Comparison of ENCODE assay signal across 8 cellular contexts in the genomic region with DNA sequence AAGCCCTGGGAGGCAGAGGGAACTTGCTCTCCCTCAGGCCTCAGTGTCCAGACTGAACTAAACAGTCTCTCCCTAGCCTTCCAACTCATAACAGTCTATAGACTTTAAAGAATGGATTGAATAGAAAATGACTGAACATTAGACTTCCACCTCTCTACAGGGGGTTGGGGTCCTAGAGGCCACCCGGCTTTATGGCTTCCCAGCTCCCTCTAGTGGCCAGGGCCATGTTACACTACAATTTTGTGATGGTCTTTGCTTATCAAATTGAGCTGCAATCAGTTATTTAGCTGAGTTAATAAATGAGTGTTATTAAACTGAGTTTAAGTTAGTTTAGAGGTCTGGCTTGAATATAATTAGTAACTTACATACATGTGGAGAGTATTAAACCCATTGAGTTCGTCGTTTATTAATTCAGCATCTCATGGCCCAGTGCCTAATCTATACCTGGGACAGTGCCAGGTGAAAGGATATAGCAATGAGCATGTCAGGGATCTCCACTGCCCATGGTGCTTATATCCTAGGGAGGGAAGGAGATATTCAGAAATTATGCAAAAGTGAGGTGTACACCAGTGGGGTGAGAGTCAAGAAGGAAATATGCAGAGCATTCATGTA.
DNase-seq lines count a peak whose midpoint lies in the region; ATAC-seq lines count a peak whose summit lies in the region.

No MANE protein-coding gene starts in this region.

- H3F3A ChIP-seq in GM23248 (ENCODE audit: insufficient read depth) = no peaks in the 10 kb centered on the region

- H3K36me3 Mint-ChIP-seq in activated T-cell treated with anti-CD3 and anti-CD28 coated beads, Interleukin-2, amount 50 U/mL, for 4 hours (ENCODE audit: insufficient read depth) = no peaks in the 10 kb centered on the region

- no peak overlapping the region for H3K4me2 ChIP-seq in GM23248 (ENCODE audit: unreplicated experiment)

- no peaks in the 10 kb centered on the region for H3K27me3 Mint-ChIP-seq in activated T-cell treated with anti-CD3 and anti-CD28 coated beads, Interleukin-2, amount 50 U/mL, for 4 hours (ENCODE audit: low read depth)

- H3K79me2 ChIP-seq in GM23248 (ENCODE audit: insufficient read depth) = no peaks in the 10 kb centered on the region

- H3K9me3 ChIP-seq in GM23248 (ENCODE audit: low read depth) = no peaks in the 10 kb centered on the region

- H3K27ac ChIP-seq in GM23248 = no peak overlapping the region

- no peaks in the 10 kb centered on the region for H3K4me1 Mint-ChIP-seq in activated T-cell treated with anti-CD3 and anti-CD28 coated beads, Interleukin-2, amount 50 U/mL, for 4 hours (ENCODE audit: low read depth)

- H3K9ac ChIP-seq in GM23248 = no peak overlapping the region

- no peak overlapping the region for H2AFZ ChIP-seq in GM23248

- no peak for ATAC-seq in activated T-cell treated with anti-CD3 and anti-CD28 coated beads, Interleukin-2, amount 50 U/mL, for 4 hours
- ATAC-seq in GM19455 (IDR thresholded peaks at IDR 0.05; ENCODE audit: unreplicated experiment) (no peak), GM18909 (IDR thresholded peaks at IDR 0.05; ENCODE audit: poor library complexity, unreplicated experiment) (no peak)

- intact Hi-C loops in head of caudate nucleus (cut with DNase I) = no loop called here

- no peaks in the 10 kb centered on the region for H3K9me2 ChIP-seq in GM23248 (ENCODE audit: insufficient read depth)

- H3K4me3 ChIP-seq in GM23248 = no peak overlapping the region

- DNase-seq in DMS53 (lab: John Stamatoyannopoulos, UW) (peak; percentile 67), GM23248 (peak; percentile 58), NCI-H82 treated with DMSO at 0.1 percent for 48 hours (lab: John Stamatoyannopoulos, UW; ENCODE audit: unreplicated experiment) (peak; percentile 13), head of caudate nucleus (peak in 28 of 42 donors; percentile 5 to 73 (median 42))
- DNase-seq in activated T-cell treated with anti-CD3 and anti-CD28 coated beads, Interleukin-2, amount 50 U/mL, for 4 hours = peak; percentile 34
- DNase-seq in stimulated activated CD4-positive, alpha-beta T cell treated with anti-CD3 and anti-CD28 coated beads, Interleukin-15, amount 100 ng/mL, for 24 hours = peak; percentile 63

- no peaks in the 10 kb centered on the region for H3K9me3 Mint-ChIP-seq in activated T-cell treated with anti-CD3 and anti-CD28 coated beads, Interleukin-2, amount 50 U/mL, for 4 hours

- no peak overlapping the region for H3K4me3 Mint-ChIP-seq in activated T-cell treated with anti-CD3 and anti-CD28 coated beads, Interleukin-2, amount 50 U/mL, for 4 hours

- no peaks in the 10 kb centered on the region; the same call in 1 of the 2 replicates for H3K27me3 ChIP-seq in GM23248 (replicated peaks; ENCODE audit: insufficient read depth)

- no peaks in the 10 kb centered on the region for H4K20me1 ChIP-seq in GM23248 (ENCODE audit: insufficient read depth)

- WGBS in GM23248 (ENCODE audit: low coverage in 1 of 2, low lambda C conversion rate in 2 of 2, missing lambda C conversion rate in 2 of 2), 2 experiments = 19 to 25% methylated on average over 3 of the region's 3 CpGs

- in situ Hi-C loops in GM23248 (cut with MboI) = no loop called here

- no peaks in the 10 kb centered on the region for H3K36me3 ChIP-seq in GM23248 (ENCODE audit: low read depth)

- H3K4me1 ChIP-seq in GM23248 (ENCODE audit: insufficient read depth) = no peaks in the 10 kb centered on the region

Comparison
In these comparisons a context has a peak if more than half of its experiments do, and no peak if none do; other contexts are left out.
1. DNase-seq: peak in every context shown above with its lines; median percentile 67 in DMS53; 63 in stimulated activated CD4-positive, alpha-beta T cell treated with anti-CD3 and anti-CD28 coated beads, Interleukin-15, amount 100 ng/mL, for 24 hours; 58 in GM23248; 42 in head of caudate nucleus; 34 in activated T-cell treated with anti-CD3 and anti-CD28 coated beads, Interleukin-2, amount 50 U/mL, for 4 hours; 13 in NCI-H82 treated with DMSO at 0.1 percent for 48 hours.